In genomic region chr13:81305928-81306327, GRCh38 we compare ENCODE assay signal across 8 cellular contexts.
"Had no signal": no experiment of that assay in that cellular context is flagged by ENCODE, and none has a peak within 500 bp of the region (broad histone marks: within the 10 kb centered on the region; RNA-seq: fewer than 3 reads in every experiment).

No MANE protein-coding gene starts in this region.

- FAIRE-seq: G401.6, GM12878, GM12891, GM12892, GM18507, GM19239 had no signal

- H3K4me3 ChIP-seq: GM12878 had no signal

- DNase-seq: GDM1, GF-D8 had no signal

- ATAC-seq: GM12878 had no signal
